Comparison of ENCODE assay signal across 8 cellular contexts in genomic region chr17:34171245-34171818, GRCh38.
DNase-seq lines count a peak whose midpoint lies in the region; ATAC-seq lines count a peak whose summit lies in the region.

No MANE protein-coding gene starts in this region.

- H3K27ac Mint-ChIP-seq in immature natural killer cell = no peak overlapping the region

- no peak for ATAC-seq in HG02884 (IDR thresholded peaks at IDR 0.05; ENCODE audit: unreplicated experiment)

- H3K36me3 Mint-ChIP-seq in immature natural killer cell = no peaks in the 10 kb centered on the region

- intact Hi-C loops in posterior vena cava (cut with DNase I) = no loop called here

- no peak overlapping the region for H3K4me3 Mint-ChIP-seq in immature natural killer cell

- H3K9me3 Mint-ChIP-seq in immature natural killer cell = no peaks in the 10 kb centered on the region

- no peaks in the 10 kb centered on the region for H3K4me1 Mint-ChIP-seq in immature natural killer cell

- H3K27me3 Mint-ChIP-seq in immature natural killer cell (ENCODE audit: low read depth in 3 of 3) = peaks cover 0 to 3% (median 2%) of the 10 kb centered on the region in 3 donors

- DNase-seq in ELR (ENCODE audit: low read depth) = peak; percentile 46
- peak; percentile 31 for DNase-seq in KG1 (lab: John Stamatoyannopoulos, UW)
- peak; percentile 17 for DNase-seq in T follicular helper cell (ENCODE audit: low read depth)
- peak; percentile 70 for DNase-seq in astrocyte of the hippocampus (ENCODE audit: low read depth, low spot score)
- peak; percentile 37 to 48 (median 46) for DNase-seq in immature natural killer cell
- peak; percentile 39 to 44 for DNase-seq in stimulated activated CD4-positive, alpha-beta T cell treated with anti-CD3 and anti-CD28 coated beads, Interleukin-2, amount 100 ng/mL, for 48 hours
- DNase-seq in posterior vena cava (ENCODE audit: low spot score) = no peak
